In genomic region chr17:83119987-83120864, GRCh38 we compare ENCODE assay signal across 1 cellular context.
TF ChIP-seq lines count a peak whose summit lies in the region.

No MANE protein-coding gene starts in this region.

TF ChIP-seq in K562, 482 proteins besides CTCF, POLR2A, EP300 and RAD21 (continued from another document and continues in another):
- TF ChIP-seq HBP1 (CRISPR knock-in tag; IDR thresholded peaks at IDR 0.05) = no peak
- TF ChIP-seq, protein P1, sequence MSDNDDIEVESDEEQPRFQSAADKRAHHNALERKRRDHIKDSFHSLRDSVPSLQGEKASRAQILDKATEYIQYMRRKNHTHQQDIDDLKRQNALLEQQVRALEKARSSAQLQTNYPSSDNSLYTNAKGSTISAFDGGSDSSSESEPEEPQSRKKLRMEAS (CRISPR knock-in tag; IDR thresholded peaks at IDR 0.05) = peak; percentile 73
- TF ChIP-seq HDAC6 (IDR thresholded peaks at IDR 0.05; ENCODE audit: low read depth, low read length) = peak; percentile 98
- no peak for TF ChIP-seq ZNF518B (CRISPR knock-in tag; IDR thresholded peaks at IDR 0.05)
- no peak for TF ChIP-seq USF2 (CRISPR knock-in tag; IDR thresholded peaks at IDR 0.05)
- no peak for TF ChIP-seq CHD4 (IDR thresholded peaks at IDR 0.05; ENCODE audit: insufficient read depth, insufficient replicate concordance, low read depth, low read length, poor library complexity, severe bottlenecking)
- no peak for TF ChIP-seq HNRNPUL1 (IDR thresholded peaks at IDR 0.05; ENCODE audit: low read length)
- no peak for TF ChIP-seq SMARCB1 (IDR thresholded peaks at IDR 0.05; ENCODE audit: insufficient read length, low read depth)
- no peak for TF ChIP-seq JUND (IDR thresholded peaks at IDR 0.05; ENCODE audit: borderline replicate concordance, low read depth, low read length)
- TF ChIP-seq JUND (tag; IDR thresholded peaks at IDR 0.05; ENCODE audit: borderline replicate concordance, low read depth, low read length) = no peak
- TF ChIP-seq CHD2 (IDR thresholded peaks at IDR 0.05; ENCODE audit: low read depth, low read length) = no peak
- TF ChIP-seq, protein P2, sequence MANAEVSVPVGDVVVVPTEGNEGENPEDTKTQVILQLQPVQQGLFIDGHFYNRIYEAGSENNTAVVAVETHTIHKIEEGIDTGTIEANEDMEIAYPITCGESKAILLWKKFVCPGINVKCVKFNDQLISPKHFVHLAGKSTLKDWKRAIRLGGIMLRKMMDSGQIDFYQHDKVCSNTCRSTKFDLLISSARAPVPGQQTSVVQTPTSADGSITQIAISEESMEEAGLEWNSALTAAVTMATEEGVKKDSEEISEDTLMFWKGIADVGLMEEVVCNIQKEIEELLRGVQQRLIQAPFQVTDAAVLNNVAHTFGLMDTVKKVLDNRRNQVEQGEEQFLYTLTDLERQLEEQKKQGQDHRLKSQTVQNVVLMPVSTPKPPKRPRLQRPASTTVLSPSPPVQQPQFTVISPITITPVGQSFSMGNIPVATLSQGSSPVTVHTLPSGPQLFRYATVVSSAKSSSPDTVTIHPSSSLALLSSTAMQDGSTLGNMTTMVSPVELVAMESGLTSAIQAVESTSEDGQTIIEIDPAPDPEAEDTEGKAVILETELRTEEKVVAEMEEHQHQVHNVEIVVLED (CRISPR knock-in tag; IDR thresholded peaks at IDR 0.05) = no peak
- TF ChIP-seq ZSCAN29 (IDR thresholded peaks at IDR 0.05) = no peak
- TF ChIP-seq, protein P3, sequence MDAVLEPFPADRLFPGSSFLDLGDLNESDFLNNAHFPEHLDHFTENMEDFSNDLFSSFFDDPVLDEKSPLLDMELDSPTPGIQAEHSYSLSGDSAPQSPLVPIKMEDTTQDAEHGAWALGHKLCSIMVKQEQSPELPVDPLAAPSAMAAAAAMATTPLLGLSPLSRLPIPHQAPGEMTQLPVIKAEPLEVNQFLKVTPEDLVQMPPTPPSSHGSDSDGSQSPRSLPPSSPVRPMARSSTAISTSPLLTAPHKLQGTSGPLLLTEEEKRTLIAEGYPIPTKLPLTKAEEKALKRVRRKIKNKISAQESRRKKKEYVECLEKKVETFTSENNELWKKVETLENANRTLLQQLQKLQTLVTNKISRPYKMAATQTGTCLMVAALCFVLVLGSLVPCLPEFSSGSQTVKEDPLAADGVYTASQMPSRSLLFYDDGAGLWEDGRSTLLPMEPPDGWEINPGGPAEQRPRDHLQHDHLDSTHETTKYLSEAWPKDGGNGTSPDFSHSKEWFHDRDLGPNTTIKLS (IDR thresholded peaks at IDR 0.05; ENCODE audit: borderline replicate concordance, low read depth) = no peak
- TF ChIP-seq PHB (CRISPR knock-in tag; IDR thresholded peaks at IDR 0.05) = no peak
- TF ChIP-seq KHSRP (IDR thresholded peaks at IDR 0.05) = no peak
- 0 out of 2 replicates have a peak, but pooled peaks have one; percentile 17 for TF ChIP-seq USF1 (CRISPR knock-in tag; IDR thresholded peaks at IDR 0.05)
- no peak for TF ChIP-seq MEIS2 (IDR thresholded peaks at IDR 0.05; ENCODE audit: partially characterized antibody)
- TF ChIP-seq DMBX1 (CRISPR knock-in tag; IDR thresholded peaks at IDR 0.05; ENCODE audit: borderline replicate concordance) = no peak
- TF ChIP-seq ETV6 (IDR thresholded peaks at IDR 0.05; ENCODE audit: borderline replicate concordance in 1 of 2, low read depth in 2 of 2, low read length in 1 of 2) = 0 out of 4 replicates have a peak, but pooled peaks of 1 of the 2 experiments have one; percentile 56
- no peak for TF ChIP-seq ETV6 (CRISPR knock-in tag; IDR thresholded peaks at IDR 0.05; ENCODE audit: borderline replicate concordance)
- TF ChIP-seq, protein P4, sequence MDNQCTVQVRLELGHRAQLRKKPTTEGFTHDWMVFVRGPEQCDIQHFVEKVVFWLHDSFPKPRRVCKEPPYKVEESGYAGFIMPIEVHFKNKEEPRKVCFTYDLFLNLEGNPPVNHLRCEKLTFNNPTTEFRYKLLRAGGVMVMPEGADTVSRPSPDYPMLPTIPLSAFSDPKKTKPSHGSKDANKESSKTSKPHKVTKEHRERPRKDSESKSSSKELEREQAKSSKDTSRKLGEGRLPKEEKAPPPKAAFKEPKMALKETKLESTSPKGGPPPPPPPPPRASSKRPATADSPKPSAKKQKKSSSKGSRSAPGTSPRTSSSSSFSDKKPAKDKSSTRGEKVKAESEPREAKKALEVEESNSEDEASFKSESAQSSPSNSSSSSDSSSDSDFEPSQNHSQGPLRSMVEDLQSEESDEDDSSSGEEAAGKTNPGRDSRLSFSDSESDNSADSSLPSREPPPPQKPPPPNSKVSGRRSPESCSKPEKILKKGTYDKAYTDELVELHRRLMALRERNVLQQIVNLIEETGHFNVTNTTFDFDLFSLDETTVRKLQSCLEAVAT (IDR thresholded peaks at IDR 0.05) = no peak
- TF ChIP-seq, protein P5, sequence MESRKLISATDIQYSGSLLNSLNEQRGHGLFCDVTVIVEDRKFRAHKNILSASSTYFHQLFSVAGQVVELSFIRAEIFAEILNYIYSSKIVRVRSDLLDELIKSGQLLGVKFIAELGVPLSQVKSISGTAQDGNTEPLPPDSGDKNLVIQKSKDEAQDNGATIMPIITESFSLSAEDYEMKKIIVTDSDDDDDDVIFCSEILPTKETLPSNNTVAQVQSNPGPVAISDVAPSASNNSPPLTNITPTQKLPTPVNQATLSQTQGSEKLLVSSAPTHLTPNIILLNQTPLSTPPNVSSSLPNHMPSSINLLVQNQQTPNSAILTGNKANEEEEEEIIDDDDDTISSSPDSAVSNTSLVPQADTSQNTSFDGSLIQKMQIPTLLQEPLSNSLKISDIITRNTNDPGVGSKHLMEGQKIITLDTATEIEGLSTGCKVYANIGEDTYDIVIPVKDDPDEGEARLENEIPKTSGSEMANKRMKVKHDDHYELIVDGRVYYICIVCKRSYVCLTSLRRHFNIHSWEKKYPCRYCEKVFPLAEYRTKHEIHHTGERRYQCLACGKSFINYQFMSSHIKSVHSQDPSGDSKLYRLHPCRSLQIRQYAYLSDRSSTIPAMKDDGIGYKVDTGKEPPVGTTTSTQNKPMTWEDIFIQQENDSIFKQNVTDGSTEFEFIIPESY (CRISPR knock-in tag; IDR thresholded peaks at IDR 0.05) = peak; percentile 92
- TF ChIP-seq ZNF3 (CRISPR knock-in tag; IDR thresholded peaks at IDR 0.05) = no peak
- no peak for TF ChIP-seq KAT8 (IDR thresholded peaks at IDR 0.05; ENCODE audit: low read depth)
- no peak for TF ChIP-seq TCFL5 (CRISPR knock-in tag; conservative IDR thresholded peaks at IDR 0.05)
- no peak for TF ChIP-seq FOXM1 (IDR thresholded peaks at IDR 0.05; ENCODE audit: low read depth)
- TF ChIP-seq FOXM1 (CRISPR knock-in tag; IDR thresholded peaks at IDR 0.05; ENCODE audit: low read depth) = no peak
- TF ChIP-seq, protein P6, sequence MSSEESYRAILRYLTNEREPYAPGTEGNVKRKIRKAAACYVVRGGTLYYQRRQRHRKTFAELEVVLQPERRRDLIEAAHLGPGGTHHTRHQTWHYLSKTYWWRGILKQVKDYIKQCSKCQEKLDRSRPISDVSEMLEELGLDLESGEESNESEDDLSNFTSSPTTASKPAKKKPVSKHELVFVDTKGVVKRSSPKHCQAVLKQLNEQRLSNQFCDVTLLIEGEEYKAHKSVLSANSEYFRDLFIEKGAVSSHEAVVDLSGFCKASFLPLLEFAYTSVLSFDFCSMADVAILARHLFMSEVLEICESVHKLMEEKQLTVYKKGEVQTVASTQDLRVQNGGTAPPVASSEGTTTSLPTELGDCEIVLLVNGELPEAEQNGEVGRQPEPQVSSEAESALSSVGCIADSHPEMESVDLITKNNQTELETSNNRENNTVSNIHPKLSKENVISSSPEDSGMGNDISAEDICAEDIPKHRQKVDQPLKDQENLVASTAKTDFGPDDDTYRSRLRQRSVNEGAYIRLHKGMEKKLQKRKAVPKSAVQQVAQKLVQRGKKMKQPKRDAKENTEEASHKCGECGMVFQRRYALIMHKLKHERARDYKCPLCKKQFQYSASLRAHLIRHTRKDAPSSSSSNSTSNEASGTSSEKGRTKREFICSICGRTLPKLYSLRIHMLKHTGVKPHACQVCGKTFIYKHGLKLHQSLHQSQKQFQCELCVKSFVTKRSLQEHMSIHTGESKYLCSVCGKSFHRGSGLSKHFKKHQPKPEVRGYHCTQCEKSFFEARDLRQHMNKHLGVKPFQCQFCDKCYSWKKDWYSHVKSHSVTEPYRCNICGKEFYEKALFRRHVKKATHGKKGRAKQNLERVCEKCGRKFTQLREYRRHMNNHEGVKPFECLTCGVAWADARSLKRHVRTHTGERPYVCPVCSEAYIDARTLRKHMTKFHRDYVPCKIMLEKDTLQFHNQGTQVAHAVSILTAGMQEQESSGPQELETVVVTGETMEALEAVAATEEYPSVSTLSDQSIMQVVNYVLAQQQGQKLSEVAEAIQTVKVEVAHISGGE (CRISPR knock-in tag; IDR thresholded peaks at IDR 0.05) = peak in 2 of 3 experiments; percentile 47 to 52; a peak in 2 of 6 replicates
- TF ChIP-seq, protein P7, sequence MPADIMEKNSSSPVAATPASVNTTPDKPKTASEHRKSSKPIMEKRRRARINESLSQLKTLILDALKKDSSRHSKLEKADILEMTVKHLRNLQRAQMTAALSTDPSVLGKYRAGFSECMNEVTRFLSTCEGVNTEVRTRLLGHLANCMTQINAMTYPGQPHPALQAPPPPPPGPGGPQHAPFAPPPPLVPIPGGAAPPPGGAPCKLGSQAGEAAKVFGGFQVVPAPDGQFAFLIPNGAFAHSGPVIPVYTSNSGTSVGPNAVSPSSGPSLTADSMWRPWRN (IDR thresholded peaks at IDR 0.05; ENCODE audit: low read depth) = no peak
- no peak for TF ChIP-seq TCF7L2 (IDR thresholded peaks at IDR 0.05; ENCODE audit: low read depth, low read length)
- TF ChIP-seq ELK3 (CRISPR knock-in tag; IDR thresholded peaks at IDR 0.05) = no peak
- TF ChIP-seq POLR2AphosphoS5 (IDR thresholded peaks at IDR 0.05; ENCODE audit: control insufficient read depth, insufficient read depth, low read depth, low read length) = no peak
- no peak for TF ChIP-seq CXXC5 (CRISPR knock-in tag; IDR thresholded peaks at IDR 0.05)
